8 cellular contexts compared by ENCODE assay signal in genomic region chr10:70816220-70816894, GRCh38. TPM values are rescaled to one million over a fixed set of nuclear protein-coding genes. Genes with fewer than 3 reads are reported as not detected.
DNase-seq lines count a peak whose midpoint lies in the region; ATAC-seq and TF ChIP-seq lines count a peak whose summit lies in the region.

No MANE protein-coding gene starts in this region.

- peak overlapping the region; percentile 96 for H3K4me3 ChIP-seq in GM23338
- H3K4me3 ChIP-seq in psoas muscle, result peak overlapping the region; percentile 86

- H3K27me3 Mint-ChIP-seq in GM23338 (ENCODE audit: insufficient read depth, low read depth, poor library complexity) (peaks cover 7% of the 10 kb centered on the region), T-helper 17 cell (no peaks in the 10 kb centered on the region)

- peaks cover 11% of the 10 kb centered on the region for H3K4me1 Mint-ChIP-seq in GM23338
- peaks cover 35% of the 10 kb centered on the region for H3K4me1 Mint-ChIP-seq in T-helper 17 cell

- H3K4me3 Mint-ChIP-seq in GM23338, result peak overlapping the region; percentile 91
- H3K4me3 Mint-ChIP-seq in T-helper 17 cell, result peak overlapping the region; percentile 90

- peak overlapping the region; percentile 89 for H3K4me2 ChIP-seq in GM23338

- H4K20me1 ChIP-seq in GM23338 (replicated peaks; ENCODE audit: insufficient read depth), result peaks cover 26% of the 10 kb centered on the region

- intact Hi-C loops in psoas muscle (cut with DNase I), result no loop called here

- no peaks in the 10 kb centered on the region for H3K9me3 ChIP-seq in T-helper 17 cell (ENCODE audit: control insufficient read depth, low read length, poor library complexity, severe bottlenecking)
- no peaks in the 10 kb centered on the region for H3K9me3 ChIP-seq in psoas muscle

- ATAC-seq in GM23338 (peak; percentile 79), T-helper 17 cell (peak; percentile 48), psoas muscle (peak; percentile 57 to 74 (median 66))

- H3K36me3 ChIP-seq in GM23338 (ENCODE audit: insufficient read depth) (peaks cover 12% of the 10 kb centered on the region), psoas muscle (ENCODE audit: insufficient read depth in 1 of 2, low read depth in 1 of 2) (peaks cover 0 to 42% of the 10 kb centered on the region in 2 donors)

- H3K9me2 ChIP-seq in GM23338 (ENCODE audit: insufficient read depth), result no peaks in the 10 kb centered on the region

- peak overlapping the region; percentile 94 for H3K27ac Mint-ChIP-seq in GM23338
- peak overlapping the region; percentile 87 for H3K27ac Mint-ChIP-seq in T-helper 17 cell

- 0 out of 2 replicates have a peak, but pooled peaks cover 2% of the 10 kb centered on the region for H3F3A ChIP-seq in GM23338 (replicated peaks; ENCODE audit: low read depth)

- peaks cover 40% of the 10 kb centered on the region for H3K36me3 Mint-ChIP-seq in GM23338 (ENCODE audit: low read depth)
- peaks cover 2% of the 10 kb centered on the region for H3K36me3 Mint-ChIP-seq in T-helper 17 cell (ENCODE audit: low read depth)

- WGBS in psoas muscle, 3 donors, result 1 to 2% (median 2%) methylated on average over 20 to 42 of the region's 43 CpGs

- peaks cover 12% of the 10 kb centered on the region; the same call in 1 of the 2 replicates for H3K4me1 ChIP-seq in GM23338 (ENCODE audit: insufficient read depth)
- H3K4me1 ChIP-seq in psoas muscle, result peaks cover 8% of the 10 kb centered on the region

- H3K9me3 Mint-ChIP-seq in GM23338, result no peaks in the 10 kb centered on the region

- TF ChIP-seq CTCF in GM23338 (conservative IDR thresholded peaks at IDR 0.05; ENCODE audit: low read depth in 2 of 2) (no peak), psoas muscle (IDR thresholded peaks at IDR 0.05) (no peak)

- H3K27ac ChIP-seq in GM23338 (ENCODE audit: low read depth), result peak overlapping the region; percentile 92
- H3K27ac ChIP-seq in psoas muscle, result peak overlapping the region; percentile 88

- DNase-seq in EL (peak; percentile 88), GM23338 (ENCODE audit: low spot score) (peak; percentile 74), LoVo (ENCODE audit: low spot score) (peak; percentile 82), T-helper 17 cell (peak in 2 of 3 donors; percentile 31 to 32), astrocyte of the hippocampus (ENCODE audit: low read depth, low spot score) (peak; percentile 95), hepatic stellate cell (ENCODE audit: low spot score) (peak; percentile 90), psoas muscle (peak; percentile 69 to 73), GDM1 (lab: John Stamatoyannopoulos, UW) (no peak)

- peaks cover 47% of the 10 kb centered on the region for H3K79me2 ChIP-seq in GM23338 (replicated peaks; ENCODE audit: insufficient read depth)

- H2AFZ ChIP-seq in GM23338, result peak overlapping the region; percentile 90; the same call in 1 of the 2 replicates

- H3K27me3 ChIP-seq in GM23338 (ENCODE audit: insufficient read depth) (no peaks in the 10 kb centered on the region), psoas muscle (ENCODE audit: insufficient read depth in 3 of 3, low read length in 2 of 3) (no peaks in the 10 kb centered on the region)

TF ChIP-seq in GM23338, 12 proteins besides CTCF, POLR2A, EP300 and RAD21:
- TF ChIP-seq ZNF114 (CRISPR knock-in tag; IDR thresholded peaks at IDR 0.05) (no peak), JUNB (IDR thresholded peaks at IDR 0.05; ENCODE audit: unreplicated experiment) (no peak), STAT1 (IDR thresholded peaks at IDR 0.05; ENCODE audit: unreplicated experiment) (no peak), EZH2phosphoT487 (IDR thresholded peaks at IDR 0.05; ENCODE audit: unreplicated experiment) (no peak), POLR2AphosphoS5 (IDR thresholded peaks at IDR 0.05; ENCODE audit: low read depth) (peak; percentile 50), NANOG (IDR thresholded peaks at IDR 0.05; ENCODE audit: borderline replicate concordance) (no peak)
TF ChIP-seq in GM23338: peak in this region for 1.

RNA-seq across cellular contexts. Expression of gene SGPL1, which starts 0.6 kb away (rescaled TPM):
- 42.7 and 43.5 TPM in 2 replicates for total RNA-seq in GM23338 (2014; rRNA removed; shearing (Covaris generic))
- polyA plus RNA-seq in GM23338 (2016; fragmentation: Nextera tagmentation; extraction: Ambion mirVana) (10.6 and 12.0 TPM in 2 replicates), psoas muscle (1 to 10 TPM; 3.7 to 7.4 (median 5.2) TPM)
- total RNA-seq in T-helper 17 cell (10 to 100 TPM; 21.5 to 22.8 TPM), psoas muscle (10 to 100 TPM in 2 of 4 donors, 1 to 10 TPM in 2; 9.5 to 15.1 (median 11.5) TPM)

RNA-seq across cellular contexts. Expression of gene TBATA, which starts 31.2 kb away (rescaled TPM):
- total RNA-seq in GM23338 (2014; rRNA removed; shearing (Covaris generic)), result not detected in 2 replicates
- not detected in 2 replicates for polyA plus RNA-seq in GM23338 (2016; fragmentation: Nextera tagmentation; extraction: Ambion mirVana)
- total RNA-seq in T-helper 17 cell, result not detected
- not detected for total RNA-seq in psoas muscle
- polyA plus RNA-seq in psoas muscle, result not detected
